ENCODE assay signal across 8 cellular contexts in genomic region chr3:10344147-10344943, GRCh38. TPM values are rescaled to one million over a fixed set of nuclear protein-coding genes. Genes with fewer than 3 reads are reported as not detected.
DNase-seq lines count a peak whose midpoint lies in the region; ATAC-seq and TF ChIP-seq lines count a peak whose summit lies in the region.

No MANE protein-coding gene starts in this region.

- TF ChIP-seq POLR2A in NB4 (IDR thresholded peaks at IDR 0.05; ENCODE audit: extremely low read depth, insufficient read length), result no peak

- H3K4me3 ChIP-seq in NB4 (ENCODE audit: low read depth, low read length), result no peak overlapping the region
- H3K4me3 ChIP-seq in coronary artery, result no peak overlapping the region

- peak; percentile 79 for DNase-seq in GM03348 (ENCODE audit: low spot score)
- peak; percentile 66 for DNase-seq in NB4 (ENCODE audit: low read depth)
- peak; percentile 57 for DNase-seq in activated CD4-positive, alpha-beta T cell treated with anti-CD3 and anti-CD28 coated beads, Interleukin-2, amount 10 ng/mL, durations not matched to agents 7 days and 5 days
- DNase-seq in coronary artery (ENCODE audit: low spot score), result no peak
- peak; percentile 59 to 69 for DNase-seq in memory B cell (ENCODE audit: low spot score in 2 of 2)
- DNase-seq in stimulated activated CD8-positive, alpha-beta memory T cell treated with anti-CD3 and anti-CD28 coated beads, Interleukin-4, amount 100 ng/mL, for 48 hours, result peak; percentile 74

- no peaks in the 10 kb centered on the region for H3K36me3 Mint-ChIP-seq in activated CD4-positive, alpha-beta T cell treated with anti-CD3 and anti-CD28 coated beads, Interleukin-2, amount 10 ng/mL, durations not matched to agents 7 days and 5 days (ENCODE audit: low read depth)
- no peaks in the 10 kb centered on the region for H3K36me3 Mint-ChIP-seq in memory B cell

- CTCF ChIA-PET in activated CD4-positive, alpha-beta T cell treated with anti-CD3 and anti-CD28 coated beads, Interleukin-2, amount 10 ng/mL, durations not matched to agents 7 days and 5 days (lab: Charles Lee), result interaction anchor here (0.8 to 1.4 kb wide), 7 partner anchors 9 to 298 kb away, joined by 3 to 4 read pairs (median 3); no protein-coding TSS in a partner anchor

- no peak overlapping the region for H3K27ac ChIP-seq in coronary artery

- H3K27ac Mint-ChIP-seq in activated CD4-positive, alpha-beta T cell treated with anti-CD3 and anti-CD28 coated beads, Interleukin-2, amount 10 ng/mL, durations not matched to agents 7 days and 5 days, result no peak overlapping the region
- H3K27ac Mint-ChIP-seq in memory B cell, result no peak overlapping the region

- TF ChIP-seq CTCF in NB4 (IDR thresholded peaks at IDR 0.05; ENCODE audit: low read depth, low read length), result peak; percentile 96
- peak; percentile 90 for TF ChIP-seq CTCF in coronary artery (IDR thresholded peaks at IDR 0.05)

- no peaks in the 10 kb centered on the region for H3K4me1 Mint-ChIP-seq in activated CD4-positive, alpha-beta T cell treated with anti-CD3 and anti-CD28 coated beads, Interleukin-2, amount 10 ng/mL, durations not matched to agents 7 days and 5 days
- peaks cover 16% of the 10 kb centered on the region for H3K4me1 Mint-ChIP-seq in memory B cell

- no peaks in the 10 kb centered on the region for H3K9me3 Mint-ChIP-seq in activated CD4-positive, alpha-beta T cell treated with anti-CD3 and anti-CD28 coated beads, Interleukin-2, amount 10 ng/mL, durations not matched to agents 7 days and 5 days
- no peaks in the 10 kb centered on the region for H3K9me3 Mint-ChIP-seq in memory B cell

- no peak overlapping the region for H3K4me3 Mint-ChIP-seq in activated CD4-positive, alpha-beta T cell treated with anti-CD3 and anti-CD28 coated beads, Interleukin-2, amount 10 ng/mL, durations not matched to agents 7 days and 5 days
- H3K4me3 Mint-ChIP-seq in memory B cell, result no peak overlapping the region

- ATAC-seq in memory B cell (ENCODE audit: low read depth) (peak; percentile 67), HG02798 (IDR thresholded peaks at IDR 0.05; ENCODE audit: poor library complexity, unreplicated experiment) (no peak), HG02981 (IDR thresholded peaks at IDR 0.05; ENCODE audit: unreplicated experiment) (no peak)

- POLR2A ChIA-PET in activated CD4-positive, alpha-beta T cell treated with anti-CD3 and anti-CD28 coated beads, Interleukin-2, amount 10 ng/mL, durations not matched to agents 7 days and 5 days (lab: Charles Lee), result no interaction called here

- H3K27me3 Mint-ChIP-seq in activated CD4-positive, alpha-beta T cell treated with anti-CD3 and anti-CD28 coated beads, Interleukin-2, amount 10 ng/mL, durations not matched to agents 7 days and 5 days, result no peaks in the 10 kb centered on the region
- H3K27me3 Mint-ChIP-seq in memory B cell, result peaks cover 7% of the 10 kb centered on the region

RNA-seq across cellular contexts. Expression of gene SEC13, which starts 23.4 kb away (rescaled TPM):
- 10 to 100 TPM; 81.3 to 85.5 TPM for total RNA-seq in activated CD4-positive, alpha-beta T cell treated with anti-CD3 and anti-CD28 coated beads, Interleukin-2, amount 10 ng/mL, durations not matched to agents 7 days and 5 days

RNA-seq across cellular contexts. Expression of gene GHRL, which starts 51.6 kb away (rescaled TPM):
- under 1 TPM; 0.30 to 0.56 TPM for total RNA-seq in activated CD4-positive, alpha-beta T cell treated with anti-CD3 and anti-CD28 coated beads, Interleukin-2, amount 10 ng/mL, durations not matched to agents 7 days and 5 days
